1 cellular context compared by ENCODE assay signal in the genomic region with DNA sequence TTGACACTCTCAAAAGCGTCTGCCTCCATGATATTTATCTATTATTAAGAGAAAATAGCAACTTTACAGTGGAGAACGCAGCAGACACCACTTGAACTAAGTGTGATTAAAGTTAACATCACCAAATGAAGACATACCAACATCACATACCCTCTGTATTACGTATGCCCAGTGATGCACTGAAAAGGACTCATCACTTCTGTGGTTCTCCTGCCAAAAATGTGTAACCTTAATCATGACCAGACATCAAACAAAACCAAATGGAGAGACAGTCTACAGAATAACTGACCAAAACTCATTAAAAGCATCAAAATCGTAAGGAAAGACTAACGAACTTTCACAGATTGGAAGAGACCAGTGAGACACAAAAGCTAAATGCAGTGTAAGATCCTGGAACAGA.
TF ChIP-seq lines count a peak whose summit lies in the region.

No MANE protein-coding gene starts in this region.

TF ChIP-seq in SK-N-SH, 30 proteins besides CTCF, POLR2A, EP300 and RAD21 (continued from another document):
- TF ChIP-seq, protein P1, sequence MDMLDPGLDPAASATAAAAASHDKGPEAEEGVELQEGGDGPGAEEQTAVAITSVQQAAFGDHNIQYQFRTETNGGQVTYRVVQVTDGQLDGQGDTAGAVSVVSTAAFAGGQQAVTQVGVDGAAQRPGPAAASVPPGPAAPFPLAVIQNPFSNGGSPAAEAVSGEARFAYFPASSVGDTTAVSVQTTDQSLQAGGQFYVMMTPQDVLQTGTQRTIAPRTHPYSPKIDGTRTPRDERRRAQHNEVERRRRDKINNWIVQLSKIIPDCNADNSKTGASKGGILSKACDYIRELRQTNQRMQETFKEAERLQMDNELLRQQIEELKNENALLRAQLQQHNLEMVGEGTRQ (IDR thresholded peaks at IDR 0.05; ENCODE audit: borderline replicate concordance, low read depth, low read length), result no peak
- TF ChIP-seq EZH2phosphoT487 (IDR thresholded peaks at IDR 0.05; ENCODE audit: borderline replicate concordance, low read depth), result no peak
